Comparison of ENCODE assay signal across 2 cellular contexts in genomic region chr3:50242371-50242770, GRCh38.
TF ChIP-seq lines count a peak whose summit lies in the region.

No MANE protein-coding gene starts in this region.

TF ChIP-seq in liver, 16 proteins besides CTCF, POLR2A, EP300 and RAD21:
- no peak for TF ChIP-seq HNF4G (IDR thresholded peaks at IDR 0.05)
- no peak for TF ChIP-seq YY1 (IDR thresholded peaks at IDR 0.05)
- no peak for TF ChIP-seq SP1 (IDR thresholded peaks at IDR 0.05)
- TF ChIP-seq GABPA (IDR thresholded peaks at IDR 0.05 in 1 of 2, conservative IDR thresholded peaks at IDR 0.05 in 1 of 2), result no peak
- TF ChIP-seq JUND (IDR thresholded peaks at IDR 0.05), result no peak
TF ChIP-seq in liver: peak in this region for 0.

TF ChIP-seq in HepG2, 621 proteins besides CTCF, POLR2A, EP300 and RAD21:
- TF ChIP-seq HIC2 (CRISPR knock-in tag; IDR thresholded peaks at IDR 0.05; ENCODE audit: low read depth) (no peak), MLLT10 (CRISPR knock-in tag; IDR thresholded peaks at IDR 0.05) (no peak), ZMYM2 (CRISPR knock-in tag; IDR thresholded peaks at IDR 0.05) (no peak), ZBTB7A (CRISPR knock-in tag; IDR thresholded peaks at IDR 0.05) (no peak), ZSCAN25 (CRISPR knock-in tag; IDR thresholded peaks at IDR 0.05) (no peak), ZNF777 (CRISPR knock-in tag; IDR thresholded peaks at IDR 0.05) (no peak)
- TF ChIP-seq, protein P1, sequence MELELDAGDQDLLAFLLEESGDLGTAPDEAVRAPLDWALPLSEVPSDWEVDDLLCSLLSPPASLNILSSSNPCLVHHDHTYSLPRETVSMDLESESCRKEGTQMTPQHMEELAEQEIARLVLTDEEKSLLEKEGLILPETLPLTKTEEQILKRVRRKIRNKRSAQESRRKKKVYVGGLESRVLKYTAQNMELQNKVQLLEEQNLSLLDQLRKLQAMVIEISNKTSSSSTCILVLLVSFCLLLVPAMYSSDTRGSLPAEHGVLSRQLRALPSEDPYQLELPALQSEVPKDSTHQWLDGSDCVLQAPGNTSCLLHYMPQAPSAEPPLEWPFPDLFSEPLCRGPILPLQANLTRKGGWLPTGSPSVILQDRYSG (CRISPR knock-in tag; IDR thresholded peaks at IDR 0.05), result no peak
